Comparison of ENCODE assay signal across 11 cellular contexts in the genomic region with DNA sequence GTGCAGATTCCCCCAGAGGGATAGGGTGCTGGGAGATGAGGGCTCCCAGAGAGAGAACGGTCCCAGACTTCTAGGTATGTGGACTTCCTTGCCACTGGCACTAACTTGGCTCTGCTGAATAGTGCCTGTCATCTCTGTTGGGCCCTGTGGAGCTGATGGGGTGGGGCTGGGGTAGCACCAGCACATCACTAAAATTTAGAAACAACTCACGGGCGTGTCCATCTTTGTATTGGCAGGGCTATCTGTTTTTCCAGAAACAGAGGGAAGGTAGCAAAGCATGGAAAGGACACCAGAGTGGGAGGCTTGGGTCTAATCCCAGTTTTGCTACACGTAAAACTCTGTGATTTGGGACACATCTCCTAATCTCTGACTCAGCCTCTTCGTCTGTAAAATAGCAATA. TPM values are rescaled to one million over a fixed set of nuclear protein-coding genes. Genes with fewer than 3 reads are reported as not detected.
DNase-seq lines count a peak whose midpoint lies in the region; ATAC-seq and TF ChIP-seq lines count a peak whose summit lies in the region.
"Had no signal": no experiment of that assay in that cellular context is flagged by ENCODE, and none has a peak within 500 bp of the region (broad histone marks: within the 10 kb centered on the region; RNA-seq: fewer than 3 reads in every experiment).

No MANE protein-coding gene starts in this region.

- H3K27ac ChIP-seq in duodenal mucosa (ENCODE audit: low read depth, low read length) (peak overlapping the region; percentile 63), neuronal stem cell (replicated peaks; ENCODE audit: low read length) (peak overlapping the region; percentile 30)

- H3K27me3 ChIP-seq in BE2C, result no peaks in the 10 kb centered on the region
- no peaks in the 10 kb centered on the region for H3K27me3 ChIP-seq in duodenal mucosa (ENCODE audit: control insufficient read depth in 1 of 2, insufficient read depth in 2 of 2, low read length in 2 of 2)
- H3K27me3 ChIP-seq in neuronal stem cell (ENCODE audit: control insufficient read depth in 3 of 3, insufficient read depth in 3 of 3, low read depth in 1 of 3, low read length in 3 of 3), result no peaks in the 10 kb centered on the region

- H2BK12ac ChIP-seq in neuronal stem cell (ENCODE audit: low read length), result no peak overlapping the region

- WGBS in neuronal stem cell (ENCODE audit: extremely low coverage in 2 of 2, insufficient read length in 2 of 2, insufficient replicate concordance in 1 of 2), 2 donors, result no CpG with 5 or more reads among the region's 5 CpGs

- peak overlapping the region; percentile 2; the same call in 1 of the 2 replicates for H3K4me3 ChIP-seq in BE2C (ENCODE audit: low read depth, low read length)
- no peak overlapping the region for H3K4me3 ChIP-seq in duodenal mucosa (ENCODE audit: low read depth in 1 of 2, low read length in 2 of 2)
- H3K4me3 ChIP-seq in neuronal stem cell (ENCODE audit: low read length in 2 of 2), result no peak overlapping the region

- DNase-seq in BE2C (no peak), neuronal stem cell (ENCODE audit: low spot score) (no peak), DMS79 (lab: John Stamatoyannopoulos, UW) (no peak), MV-4-11 (lab: John Stamatoyannopoulos, UW) (no peak), Calu3 (no peak)
- DNase-seq in activated CD4-positive, CD25-positive, alpha-beta regulatory T cell treated with anti-CD3 and anti-CD28 coated beads, Interleukin-2, amount 50 U/mL, for 72 hours, result no peak
- DNase-seq: NCI-H2081 had no signal

- no TSS peak for BruUV-seq in Calu3 (replicated peaks; lab: Mats Ljungman, UMichigan)

- no peak overlapping the region for H3K4me2 ChIP-seq in neuronal stem cell (ENCODE audit: insufficient read depth, low read length, poor library complexity, severe bottlenecking)

- H3K23ac ChIP-seq in neuronal stem cell (ENCODE audit: low read depth, low read length, poor library complexity), result no peak overlapping the region

- peaks cover 15% of the 10 kb centered on the region for H3K4me1 ChIP-seq in BE2C
- H3K4me1 ChIP-seq in duodenal mucosa (ENCODE audit: control insufficient read depth in 1 of 2, insufficient read depth in 2 of 2, low read length in 2 of 2), result peaks cover 0 to 28% of the 10 kb centered on the region in 2 donors
- peaks cover 8 to 15% of the 10 kb centered on the region in 2 donors for H3K4me1 ChIP-seq in neuronal stem cell (ENCODE audit: control insufficient read depth in 2 of 2, insufficient read depth in 1 of 2, low read depth in 1 of 2, low read length in 2 of 2)

- H2AFZ ChIP-seq in neuronal stem cell (ENCODE audit: low read length), result peak overlapping the region; percentile 27

- CTCF ChIA-PET in Calu3 (lab: Charles Lee), result interaction anchor here (0.6 kb wide), 1 partner anchor 1024 kb away, joined by 4 read pairs; no protein-coding TSS in a partner anchor

- no peak overlapping the region for H4K91ac ChIP-seq in neuronal stem cell (ENCODE audit: low read depth, low read length, poor library complexity)

- TF ChIP-seq CTCF in BE2C (IDR thresholded peaks at IDR 0.05; ENCODE audit: low read depth, low read length), result no peak
- TF ChIP-seq CTCF in Calu3 (IDR thresholded peaks at IDR 0.05; ENCODE audit: unreplicated experiment), result no peak

- no peaks in the 10 kb centered on the region for H3K79me1 ChIP-seq in neuronal stem cell (ENCODE audit: low read depth, low read length)

- H3K18ac ChIP-seq in neuronal stem cell (ENCODE audit: low read length), result no peak overlapping the region

- peak overlapping the region in 1 of 2 donors; percentile 5 for H3K9ac ChIP-seq in duodenal mucosa (ENCODE audit: low read depth in 1 of 2, low read length in 2 of 2)
- no peak overlapping the region for H3K9ac ChIP-seq in neuronal stem cell (ENCODE audit: low read depth, low read length, poor library complexity)

- H3K4me3 Mint-ChIP-seq in Calu3 (ENCODE audit: low read depth, unreplicated experiment), result no peak overlapping the region
- H3K4me3 Mint-ChIP-seq: T-helper 2 cell treated with Interferon-gamma antibody and Interleukin-4, amounts not matched to agents 5 μg/mL and 100 μg/mL, for 36 hours had no signal

- no peaks in the 10 kb centered on the region for H3K36me3 Mint-ChIP-seq in Calu3 (ENCODE audit: insufficient read depth, unreplicated experiment)

- H3K27me3 Mint-ChIP-seq in Calu3 (ENCODE audit: unreplicated experiment), result no peaks in the 10 kb centered on the region

- no peak overlapping the region for H3K14ac ChIP-seq in neuronal stem cell (ENCODE audit: low read length)

- H2BK120ac ChIP-seq in neuronal stem cell (ENCODE audit: low read depth, low read length), result no peak overlapping the region

- H3K4ac ChIP-seq in neuronal stem cell (ENCODE audit: low read length), result no peak overlapping the region

- no peak overlapping the region for H2BK5ac ChIP-seq in neuronal stem cell (ENCODE audit: low read length)

- H4K8ac ChIP-seq in neuronal stem cell (ENCODE audit: low read depth, low read length), result no peak overlapping the region

- intact Hi-C loops in Calu3 (cut with micrococcal nuclease; ENCODE audit: unreplicated experiment), result no loop called here

- no peaks in the 10 kb centered on the region for H3K36me3 ChIP-seq in BE2C
- H3K36me3 ChIP-seq in duodenal mucosa (ENCODE audit: control insufficient read depth in 1 of 2, insufficient read depth in 2 of 2, low read length in 2 of 2), result peaks cover 0 to 4% of the 10 kb centered on the region in 2 donors
- peaks cover 0 to 7% of the 10 kb centered on the region in 2 donors for H3K36me3 ChIP-seq in neuronal stem cell (replicated peaks in 1 of 2; ENCODE audit: control insufficient read depth in 2 of 2, insufficient read depth in 2 of 2, low read length in 2 of 2)

- H3K9me3 Mint-ChIP-seq in Calu3 (ENCODE audit: low read depth, unreplicated experiment), result no peaks in the 10 kb centered on the region
- H3K9me3 Mint-ChIP-seq: activated naive CD4-positive, alpha-beta T cell treated with anti-CD3 and anti-CD28 coated beads, Interleukin-2, amount 50 U/mL, for 72 hours; T-helper 2 cell treated with Interferon-gamma antibody and Interleukin-4, amounts not matched to agents 5 μg/mL and 100 μg/mL, for 36 hours had no signal

- peak; percentile 16 for ATAC-seq in HG03521 (IDR thresholded peaks at IDR 0.05; ENCODE audit: unreplicated experiment)

- H3K27ac Mint-ChIP-seq in Calu3 (ENCODE audit: unreplicated experiment), result no peak overlapping the region
- H3K27ac Mint-ChIP-seq: activated naive CD4-positive, alpha-beta T cell treated with anti-CD3 and anti-CD28 coated beads, Interleukin-2, amount 50 U/mL, for 72 hours; T-helper 2 cell treated with Interferon-gamma antibody and Interleukin-4, amounts not matched to agents 5 μg/mL and 100 μg/mL, for 36 hours had no signal

- H2AK5ac ChIP-seq in neuronal stem cell (ENCODE audit: low read depth, low read length), result no peak overlapping the region

- H3K4me1 Mint-ChIP-seq in Calu3 (ENCODE audit: low read depth, unreplicated experiment), result peaks cover 17% of the 10 kb centered on the region

- H2BK15ac ChIP-seq in neuronal stem cell (ENCODE audit: low read length), result no peak overlapping the region

- H3K9me3 ChIP-seq in BE2C (no peaks in the 10 kb centered on the region), duodenal mucosa (ENCODE audit: control insufficient read depth in 1 of 2, low read length in 2 of 2) (no peaks in the 10 kb centered on the region), neuronal stem cell (replicated peaks in 1 of 2; ENCODE audit: control insufficient read depth in 2 of 2, insufficient read depth in 1 of 2, low read depth in 1 of 2, low read length in 2 of 2) (no peaks in the 10 kb centered on the region)

RNA-seq across cellular contexts. Expression of gene SWAP70, which starts 25.8 kb away (rescaled TPM):
- 6.5 TPM for polyA plus RNA-seq in BE2C (2012; ENCODE audit: insufficient read depth, insufficient read length, low read depth)
- polyA plus RNA-seq in neuronal stem cell (2013, experiment 1 of 2), result 20.5 TPM
- 21.1 TPM for polyA plus RNA-seq in neuronal stem cell (2013, experiment 2 of 2)
- total RNA-seq in Calu3 (2022), result 19.9 and 20.7 TPM in 2 replicates
